9 cellular contexts compared by ENCODE assay signal in genomic region chr12:30440826-30441602, GRCh38.
DNase-seq lines count a peak whose midpoint lies in the region; ATAC-seq and TF ChIP-seq lines count a peak whose summit lies in the region.
"Had no signal": no experiment of that assay in that cellular context is flagged by ENCODE, and none has a peak within 500 bp of the region (broad histone marks: within the 10 kb centered on the region; RNA-seq: fewer than 3 reads in every experiment).

No MANE protein-coding gene starts in this region.

- no peak for TF ChIP-seq POLR2A in heart left ventricle (IDR thresholded peaks at IDR 0.05)

- no peak overlapping the region for H3K9ac ChIP-seq in NT2/D1 (ENCODE audit: insufficient read length, low read depth)

- H3K4me3 ChIP-seq in heart left ventricle (no peak overlapping the region), NT2/D1 (ENCODE audit: insufficient read length, low read depth) (no peak overlapping the region), epithelial cell of proximal tubule (ENCODE audit: low read depth, low read length) (no peak overlapping the region)
- H3K4me3 ChIP-seq: thoracic aorta had no signal

- ATAC-seq in left cardiac atrium = peak in 1 of 2 donors; percentile 40
- ATAC-seq in heart left ventricle = no peak
- ATAC-seq in HG02973 (IDR thresholded peaks at IDR 0.05; ENCODE audit: unreplicated experiment) = no peak

- H3K9me3 ChIP-seq in heart left ventricle = no peaks in the 10 kb centered on the region
- no peaks in the 10 kb centered on the region for H3K9me3 ChIP-seq in NT2/D1 (ENCODE audit: insufficient read depth, low read length)
- H3K9me3 ChIP-seq: thoracic aorta had no signal

- 82 to 83% (median 83%) methylated on average over 7 of the region's 7 CpGs for WGBS in heart left ventricle, 4 donors

- no peaks in the 10 kb centered on the region for H3K36me3 ChIP-seq in heart left ventricle
- H3K36me3 ChIP-seq in NT2/D1 (ENCODE audit: insufficient read depth, insufficient read length, low read length) = no peaks in the 10 kb centered on the region
- H3K36me3 ChIP-seq: thoracic aorta had no signal

- H3K4me1 ChIP-seq in heart left ventricle (peaks cover 0 to 17% (median 0%) of the 10 kb centered on the region in 12 donors), NT2/D1 (ENCODE audit: insufficient read depth, insufficient read length) (no peaks in the 10 kb centered on the region)

- TF ChIP-seq CTCF in heart left ventricle (IDR thresholded peaks at IDR 0.05) (peak in 6 of 12 donors; percentile 17 to 41 (median 36)), epithelial cell of proximal tubule (conservative IDR thresholded peaks at IDR 0.05; ENCODE audit: low read depth, low read length) (peak; percentile 53)

- intact Hi-C loops in left cardiac atrium (cut with DNase I) = no loop called here
- intact Hi-C loops in heart left ventricle (cut with DNase I) = no loop called here

- no peak overlapping the region for H3K27ac ChIP-seq in heart left ventricle
- H3K27ac ChIP-seq: thoracic aorta had no signal

- no peaks in the 10 kb centered on the region for H3K27me3 ChIP-seq in heart left ventricle
- H3K27me3 ChIP-seq in NT2/D1 (ENCODE audit: insufficient read depth, insufficient read length) = no peaks in the 10 kb centered on the region

- DNase-seq in left cardiac atrium (peak; percentile 23), heart left ventricle (no peak), NT2/D1 (ENCODE audit: low read depth, low spot score) (peak; percentile 82), epithelial cell of proximal tubule (ENCODE audit: low read depth) (no peak), medulla oblongata (ENCODE audit: extremely low spot score) (no peak), cerebellar cortex (ENCODE audit: low spot score) (no peak)
- DNase-seq in NK-92 treated with Interleukin-12 subunit alpha and Interleukin-12 subunit beta, amount 100 ng/mL, for 24 hours (lab: John Stamatoyannopoulos, UW) = no peak

Comparison
In these comparisons a context has a peak if more than half of its experiments do, and no peak if none do; other contexts are left out.
1. DNase-seq: peak in left cardiac atrium (single experiment) and NT2/D1 (single experiment); none in heart left ventricle (0 of 5), epithelial cell of proximal tubule (single experiment), medulla oblongata (single experiment), cerebellar cortex (single experiment) and NK-92 treated with Interleukin-12 subunit alpha and Interleukin-12 subunit beta, amount 100 ng/mL, for 24 hours (single experiment).